ENCODE assay signal across 12 cellular contexts in the genomic region with DNA sequence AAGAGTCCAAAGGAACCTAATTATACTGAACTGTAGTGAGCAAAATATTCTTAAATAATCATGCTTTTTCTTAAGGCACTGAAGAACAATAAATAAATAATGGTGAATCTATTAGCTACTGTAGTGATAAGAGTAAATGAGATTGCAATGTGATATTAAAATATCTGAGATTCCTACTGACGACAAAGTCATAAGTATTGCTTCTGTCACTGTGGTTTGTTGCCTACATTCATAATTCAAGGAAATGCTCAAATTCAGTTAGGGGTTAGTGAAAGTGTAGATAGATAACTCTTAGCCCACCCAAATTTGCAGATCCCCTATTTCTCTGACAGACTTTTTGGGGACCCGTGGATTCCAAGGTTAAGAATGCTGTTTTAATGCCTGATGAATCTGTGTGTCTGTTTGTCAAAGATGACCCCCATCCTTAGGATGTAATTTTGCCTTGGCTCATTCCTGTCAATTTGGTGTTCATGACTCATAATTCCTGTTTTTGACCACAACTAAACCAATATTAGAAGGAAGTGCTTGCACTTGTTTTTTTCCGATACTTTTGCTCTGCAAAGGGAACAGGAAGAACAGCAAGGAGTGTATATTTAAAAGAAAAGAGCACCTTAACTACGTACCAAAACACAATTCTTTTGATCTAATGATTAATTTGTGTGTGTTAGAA.
DNase-seq lines count a peak whose midpoint lies in the region; ATAC-seq, FAIRE-seq and TF ChIP-seq lines count a peak whose summit lies in the region.
"Had no signal": no experiment of that assay in that cellular context is flagged by ENCODE, and none has a peak within 500 bp of the region (broad histone marks: within the 10 kb centered on the region; RNA-seq: fewer than 3 reads in every experiment).

No MANE protein-coding gene starts in this region.

- peak overlapping the region; percentile 62 for H3K4me3 Mint-ChIP-seq in Calu3 (ENCODE audit: low read depth, unreplicated experiment)
- no peak overlapping the region for H3K4me3 Mint-ChIP-seq in endodermal cell
- H3K4me3 Mint-ChIP-seq: CD4-positive, CD25-positive, alpha-beta regulatory T cell; stimulated activated naive CD8-positive, alpha-beta T cell treated with anti-CD3 and anti-CD28 coated beads, Interleukin-15, Interleukin-2, amounts not matched to agents 100 ng/mL and 50 ng/mL, for 24 hours had no signal

- H3K27ac ChIP-seq in endodermal cell (ENCODE audit: low read depth, low read length) (no peak overlapping the region), pancreas (peak overlapping the region; percentile 77 to 96 (median 84)), uterus (peak overlapping the region in 1 of 2 donors; percentile 13), ovary (no peak overlapping the region)

- no peak for TF ChIP-seq EP300 in ovary (IDR thresholded peaks at IDR 0.05)

- H3K27me3 Mint-ChIP-seq in Calu3 (ENCODE audit: unreplicated experiment) = no peaks in the 10 kb centered on the region
- no peaks in the 10 kb centered on the region for H3K27me3 Mint-ChIP-seq in endodermal cell (ENCODE audit: insufficient read depth)
- H3K27me3 Mint-ChIP-seq: CD4-positive, CD25-positive, alpha-beta regulatory T cell had no signal

- DNase-seq in Calu3 = no peak
- peak; percentile 41 for DNase-seq in MV-4-11 (lab: John Stamatoyannopoulos, UW)
- no peak for DNase-seq in endodermal cell
- DNase-seq in pancreas = no peak
- DNase-seq in uterus = no peak
- no peak for DNase-seq in ovary
- no peak for DNase-seq in stimulated activated CD4-positive, alpha-beta T cell treated with anti-CD3 and anti-CD28 coated beads, Interleukin-12 subunit alpha, Interleukin-12 subunit beta, amount 100 ng/mL, for 4 hours
- DNase-seq: aorta; CD4-positive, CD25-positive, alpha-beta regulatory T cell; NCI-H446 treated with DMSO at 0.1 percent for 48 hours had no signal

- H3K9me3 Mint-ChIP-seq in Calu3 (ENCODE audit: low read depth, unreplicated experiment) (no peaks in the 10 kb centered on the region), endodermal cell (no peaks in the 10 kb centered on the region)
- H3K9me3 Mint-ChIP-seq: stimulated activated naive CD8-positive, alpha-beta T cell treated with anti-CD3 and anti-CD28 coated beads, Interleukin-15, Interleukin-2, amounts not matched to agents 100 ng/mL and 50 ng/mL, for 24 hours had no signal

- no peak for FAIRE-seq in pancreas (lab: Jason Lieb, UNC)

- H3K27ac Mint-ChIP-seq in Calu3 (ENCODE audit: unreplicated experiment) = peak overlapping the region; percentile 99
- H3K27ac Mint-ChIP-seq in endodermal cell = peak overlapping the region; percentile 97
- H3K27ac Mint-ChIP-seq: CD4-positive, CD25-positive, alpha-beta regulatory T cell; stimulated activated naive CD8-positive, alpha-beta T cell treated with anti-CD3 and anti-CD28 coated beads, Interleukin-15, Interleukin-2, amounts not matched to agents 100 ng/mL and 50 ng/mL, for 24 hours had no signal

- CTCF ChIA-PET in Calu3 (lab: Charles Lee) = interaction anchor here (2.2 kb wide), 1 partner anchor 85 kb away, joined by 12 read pairs; no protein-coding TSS in a partner anchor

- ATAC-seq in pancreas (no peak), GM21381 (IDR thresholded peaks at IDR 0.05; ENCODE audit: unreplicated experiment) (no peak)

- no peak overlapping the region for H3K9ac ChIP-seq in endodermal cell (ENCODE audit: extremely low read depth, low read length, poor library complexity, severe bottlenecking)

- TF ChIP-seq POLR2A in uterus (IDR thresholded peaks at IDR 0.05) (no peak), ovary (IDR thresholded peaks at IDR 0.05) (no peak)

- peaks cover 24% of the 10 kb centered on the region for H3K4me1 ChIP-seq in endodermal cell (ENCODE audit: control insufficient read depth, insufficient read depth, low read length)
- peaks cover 34 to 58% (median 51%) of the 10 kb centered on the region in 3 donors for H3K4me1 ChIP-seq in pancreas
- H3K4me1 ChIP-seq in uterus = no peaks in the 10 kb centered on the region
- H3K4me1 ChIP-seq in ovary (ENCODE audit: insufficient read depth) = peaks cover 13% of the 10 kb centered on the region

- no peak overlapping the region for H3K4me3 ChIP-seq in endodermal cell (ENCODE audit: low read length)
- H3K4me3 ChIP-seq in pancreas = no peak overlapping the region
- H3K4me3 ChIP-seq in uterus = no peak overlapping the region
- no peak overlapping the region for H3K4me3 ChIP-seq in ovary

- H3K9me3 ChIP-seq in endodermal cell (ENCODE audit: control insufficient read depth, low read length) = no peaks in the 10 kb centered on the region
- no peaks in the 10 kb centered on the region for H3K9me3 ChIP-seq in pancreas
- H3K9me3 ChIP-seq in uterus = no peaks in the 10 kb centered on the region
- H3K9me3 ChIP-seq in ovary = no peaks in the 10 kb centered on the region

- peaks cover 77% of the 10 kb centered on the region for H3K4me1 Mint-ChIP-seq in Calu3 (ENCODE audit: low read depth, unreplicated experiment)
- peaks cover 64% of the 10 kb centered on the region for H3K4me1 Mint-ChIP-seq in endodermal cell
- H3K4me1 Mint-ChIP-seq: CD4-positive, CD25-positive, alpha-beta regulatory T cell had no signal

- H3K36me3 ChIP-seq in endodermal cell (ENCODE audit: control insufficient read depth, insufficient read depth, low read length) (no peaks in the 10 kb centered on the region), pancreas (no peaks in the 10 kb centered on the region), uterus (peaks cover 0 to 4% of the 10 kb centered on the region in 2 donors), ovary (no peaks in the 10 kb centered on the region)

- no peaks in the 10 kb centered on the region for H3K27me3 ChIP-seq in endodermal cell (ENCODE audit: control insufficient read depth, insufficient read depth, low read length, poor library complexity, severe bottlenecking)
- H3K27me3 ChIP-seq in pancreas = no peaks in the 10 kb centered on the region
- no peaks in the 10 kb centered on the region for H3K27me3 ChIP-seq in uterus
- H3K27me3 ChIP-seq in ovary = no peaks in the 10 kb centered on the region

- peaks cover 39% of the 10 kb centered on the region for H3K36me3 Mint-ChIP-seq in Calu3 (ENCODE audit: insufficient read depth, unreplicated experiment)
- H3K36me3 Mint-ChIP-seq in endodermal cell (ENCODE audit: low read depth) = no peaks in the 10 kb centered on the region
- H3K36me3 Mint-ChIP-seq: CD4-positive, CD25-positive, alpha-beta regulatory T cell had no signal

- TF ChIP-seq CTCF in Calu3 (IDR thresholded peaks at IDR 0.05; ENCODE audit: unreplicated experiment) (no peak), endodermal cell (conservative IDR thresholded peaks at IDR 0.05) (no peak), pancreas (IDR thresholded peaks at IDR 0.05) (no peak), uterus (IDR thresholded peaks at IDR 0.05) (no peak), ovary (IDR thresholded peaks at IDR 0.05) (no peak)

- intact Hi-C loops in Calu3 (cut with micrococcal nuclease; ENCODE audit: unreplicated experiment) = loop anchor here (2.0 to 5.0 kb wide), 6 partner anchors 40 to 245 kb away; no protein-coding TSS in a partner anchor
- intact Hi-C loops in pancreas (cut with DNase I) = no loop called here
- intact Hi-C loops in uterus (cut with DNase I; ENCODE audit: low total_unique reads) = no loop called here
- intact Hi-C loops in ovary (cut with DNase I) = no loop called here

- 90 to 100% methylated on average over 1 to 3 of the region's 4 CpGs for WGBS in endodermal cell (ENCODE audit: insufficient coverage in 1 of 2, insufficient read length in 1 of 2), 2 experiments
- 44 to 48% methylated on average over 4 of the region's 4 CpGs for WGBS in pancreas, 2 donors
- 85 to 92% (median 87%) methylated on average over 4 of the region's 4 CpGs for WGBS in ovary, 3 donors

- BruUV-seq in Calu3 (replicated peaks; lab: Mats Ljungman, UMichigan) = no TSS peak

Comparison
In these comparisons a context has a peak if more than half of its experiments do, and no peak if none do; other contexts are left out.
1. H3K27ac ChIP-seq: peak in pancreas (4 of 4); none in endodermal cell (single experiment) and ovary (0 of 2).